ENCODE assay signal across 15 cellular contexts in the genomic region with DNA sequence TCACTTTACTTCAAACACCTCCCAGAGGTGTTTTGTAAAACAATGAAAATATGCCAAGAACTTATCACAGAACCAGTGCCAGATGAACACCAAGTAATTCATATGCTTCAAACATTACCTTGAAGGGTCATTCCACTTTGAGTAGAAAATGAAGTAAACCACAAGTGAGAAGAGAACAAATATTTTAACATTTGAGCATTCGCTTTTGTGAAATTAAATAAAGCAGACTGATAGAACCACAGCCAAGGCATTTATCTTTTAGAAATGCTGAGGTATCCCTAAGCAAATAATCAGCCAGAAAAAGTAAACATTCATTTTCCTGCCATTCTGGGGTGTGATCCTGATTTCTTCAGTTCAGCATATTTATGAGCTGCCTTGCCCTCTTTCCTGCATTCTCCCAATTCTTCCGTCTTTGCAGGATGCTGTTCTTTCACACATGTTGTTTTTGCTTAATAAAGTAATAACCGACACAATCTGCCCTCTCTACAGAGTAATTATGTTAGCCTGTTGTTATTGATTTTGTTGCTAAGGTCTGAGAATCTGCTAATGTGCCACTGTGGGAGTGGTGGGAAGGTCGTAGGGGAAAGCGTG.
DNase-seq lines count a peak whose midpoint lies in the region; ATAC-seq, FAIRE-seq and TF ChIP-seq lines count a peak whose summit lies in the region.
"Had no signal": no experiment of that assay in that cellular context is flagged by ENCODE, and none has a peak within 500 bp of the region (broad histone marks: within the 10 kb centered on the region; RNA-seq: fewer than 3 reads in every experiment).

No MANE protein-coding gene starts in this region.

- no peak overlapping the region for H3K9ac ChIP-seq in colonic mucosa (ENCODE audit: low read depth in 2 of 2, low read length in 2 of 2)

- H3K36me3 ChIP-seq in left lung (no peaks in the 10 kb centered on the region), colonic mucosa (no peaks in the 10 kb centered on the region)
- H3K36me3 ChIP-seq: gastrocnemius medialis had no signal

- peak overlapping the region; percentile 22 for H3K27ac Mint-ChIP-seq in type B pancreatic cell
- H3K27ac Mint-ChIP-seq: activated B cell treated with CpG ODN at 0.5 μM for 24 hours had no signal

- H3K4me1 ChIP-seq in left lung (peaks cover 4 to 13% of the 10 kb centered on the region in 2 donors), colonic mucosa (no peaks in the 10 kb centered on the region)
- H3K4me1 ChIP-seq: gastrocnemius medialis had no signal

- ATAC-seq in left lung (peak; percentile 84), GM18870 (IDR thresholded peaks at IDR 0.05; ENCODE audit: unreplicated experiment) (no peak)
- ATAC-seq: gastrocnemius medialis had no signal

- DNase-seq in NCI-H2227 (lab: John Stamatoyannopoulos, UW; ENCODE audit: unreplicated experiment) (peak; percentile 5), NCI-H2227 treated with DMSO at 0.1 percent for 48 hours (lab: John Stamatoyannopoulos, UW) (no peak), brain pericyte (ENCODE audit: low read depth, low spot score) (peak; percentile 51), left lung (no peak), type B pancreatic cell (ENCODE audit: extremely low spot score, unreplicated experiment) (no peak), colonic mucosa (no peak), HTR-8/SVneo (ENCODE audit: insufficient read length, low spot score) (no peak)
- DNase-seq: 8988T, activated B cell treated with CpG ODN at 0.5 μM for 24 hours, DMS79, gastrocnemius medialis, NCI-H510A, SHP77 treated with DMSO at 0.1 percent for 48 hours had no signal

- H3K9me3 ChIP-seq in left lung = no peaks in the 10 kb centered on the region
- no peaks in the 10 kb centered on the region for H3K9me3 ChIP-seq in colonic mucosa
- H3K9me3 ChIP-seq: gastrocnemius medialis had no signal

- no peaks in the 10 kb centered on the region for H3K36me3 Mint-ChIP-seq in type B pancreatic cell

- no peak for FAIRE-seq in HTR-8/SVneo (lab: Jason Lieb, UNC)

- TF ChIP-seq CTCF in left lung (IDR thresholded peaks at IDR 0.05) = no peak
- no peak for TF ChIP-seq CTCF in type B pancreatic cell (conservative IDR thresholded peaks at IDR 0.05)
- no peak for TF ChIP-seq CTCF in colonic mucosa (IDR thresholded peaks at IDR 0.05)

- H3K4me1 Mint-ChIP-seq in type B pancreatic cell (ENCODE audit: unreplicated experiment) = peaks cover 31% of the 10 kb centered on the region
- H3K4me1 Mint-ChIP-seq: activated B cell treated with CpG ODN at 0.5 μM for 24 hours had no signal

- H3K4me3 Mint-ChIP-seq in type B pancreatic cell = peak overlapping the region; percentile 17
- H3K4me3 Mint-ChIP-seq: activated B cell treated with CpG ODN at 0.5 μM for 24 hours had no signal

- peak overlapping the region; percentile 9 to 31 for H3K27ac ChIP-seq in left lung
- no peak overlapping the region for H3K27ac ChIP-seq in colonic mucosa
- H3K27ac ChIP-seq: gastrocnemius medialis, HL-60 had no signal

- H3K4me3 ChIP-seq in left lung = no peak overlapping the region
- no peak overlapping the region for H3K4me3 ChIP-seq in colonic mucosa
- H3K4me3 ChIP-seq: gastrocnemius medialis had no signal

- no peaks in the 10 kb centered on the region for H3K27me3 Mint-ChIP-seq in type B pancreatic cell

- H3K9me3 Mint-ChIP-seq in type B pancreatic cell = peaks cover 5% of the 10 kb centered on the region
- H3K9me3 Mint-ChIP-seq: activated B cell treated with CpG ODN at 0.5 μM for 24 hours had no signal

- intact Hi-C loops in left lung (cut with DNase I) = no loop called here
- intact Hi-C loops in colonic mucosa (cut with DNase I) = no loop called here

- H3K27me3 ChIP-seq in left lung = no peaks in the 10 kb centered on the region
- no peaks in the 10 kb centered on the region for H3K27me3 ChIP-seq in colonic mucosa
- H3K27me3 ChIP-seq: gastrocnemius medialis had no signal

Comparison
In these comparisons a context has a peak if more than half of its experiments do, and no peak if none do; other contexts are left out.
1. DNase-seq: peak in NCI-H2227 (single experiment) and brain pericyte (single experiment); none in NCI-H2227 treated with DMSO at 0.1 percent for 48 hours (single experiment), left lung (0 of 2), type B pancreatic cell (single experiment), colonic mucosa (single experiment) and HTR-8/SVneo (single experiment).